ENCODE assay signal across 8 cellular contexts in genomic region chr9:74952281-74953151, GRCh38. TPM values are rescaled to one million over a fixed set of nuclear protein-coding genes. Genes with fewer than 3 reads are reported as not detected.
DNase-seq lines count a peak whose midpoint lies in the region; ATAC-seq and TF ChIP-seq lines count a peak whose summit lies in the region.

Gene C9orf40 (minus strand): TSS chr9:74952912. CDS start chr9:74952611, 301 bp downstream.

- H3K9me3 Mint-ChIP-seq in CD14-positive monocyte = peaks cover 0 to 2% (median 0%) of the 10 kb centered on the region in 7 donors

- TF ChIP-seq CTCF in CD14-positive monocyte (IDR thresholded peaks at IDR 0.05) (peak; percentile 91), colonic mucosa (IDR thresholded peaks at IDR 0.05) (peak; percentile 73), left lung (IDR thresholded peaks at IDR 0.05) (peak; percentile 84 to 89)

- peaks cover 23% of the 10 kb centered on the region for H3K4me1 Mint-ChIP-seq in CD14-positive monocyte

- intact Hi-C loops in CD14-positive monocyte (cut with micrococcal nuclease) = loop anchor here in 1 of 2 donors (10.0 kb wide), 1 partner anchor 72 kb away; the partner anchor contains the start of gene CARNMT1
- intact Hi-C loops in colonic mucosa (cut with DNase I) = loop anchor here (5.0 to 10.0 kb wide), 3 partner anchors 50 to 178 kb away; no protein-coding TSS in a partner anchor
- intact Hi-C loops in left lung (cut with DNase I) = no loop called here

- peaks cover 0 to 3% (median 2%) of the 10 kb centered on the region in 3 donors for H3K27me3 Mint-ChIP-seq in CD14-positive monocyte (ENCODE audit: low read depth in 3 of 3)

- H3K4me3 ChIP-seq in colonic mucosa = peak within 1 kb of the TSS; percentile 86
- peak within 1 kb of the TSS; percentile 86 to 91 for H3K4me3 ChIP-seq in left lung

- H3K36me3 ChIP-seq in colonic mucosa (no peaks in the 10 kb centered on the region), left lung (no peaks in the 10 kb centered on the region)

- H3K27ac ChIP-seq in colonic mucosa = peak within 1 kb of the TSS; percentile 97
- peak within 1 kb of the TSS; percentile 92 to 99 for H3K27ac ChIP-seq in left lung

- ATAC-seq in GM19351 (IDR thresholded peaks at IDR 0.05; ENCODE audit: unreplicated experiment) (peak; percentile 86), HG03520 (IDR thresholded peaks at IDR 0.05; ENCODE audit: unreplicated experiment) (peak; percentile 91), left lung (peak; percentile 99)

- H3K9ac ChIP-seq in colonic mucosa (ENCODE audit: low read depth in 2 of 2, low read length in 2 of 2) = peak within 1 kb of the TSS; percentile 94 to 95

- peak within 1 kb of the TSS; percentile 76 to 96 (median 85) for H3K27ac Mint-ChIP-seq in CD14-positive monocyte

- H3K9me3 ChIP-seq in colonic mucosa = no peaks in the 10 kb centered on the region
- no peaks in the 10 kb centered on the region for H3K9me3 ChIP-seq in left lung

- H3K27me3 ChIP-seq in colonic mucosa (no peaks in the 10 kb centered on the region), left lung (no peaks in the 10 kb centered on the region)

- H3K4me1 ChIP-seq in colonic mucosa (no peaks in the 10 kb centered on the region), left lung (peaks cover 0 to 14% of the 10 kb centered on the region in 2 donors)

- H3K36me3 Mint-ChIP-seq in CD14-positive monocyte = peaks cover 0 to 2% of the 10 kb centered on the region in 2 donors

- peak within 1 kb of the TSS; percentile 98 to 99 for H3K4me3 Mint-ChIP-seq in CD14-positive monocyte

- DNase-seq in CD14-positive monocyte (ENCODE audit: low spot score) (peak; percentile 88), NCI-H526 (lab: John Stamatoyannopoulos, UW) (peak; percentile 43 to 91), colonic mucosa (peak; percentile 93), left lung (peak; percentile 93 to 100)
- DNase-seq in activated CD4-positive, alpha-beta T cell treated with anti-CD3 and anti-CD28 coated beads for 48 hours = peak; percentile 93
- peak; percentile 88 to 90 for DNase-seq in stimulated activated CD4-positive, alpha-beta T cell treated with anti-CD3 and anti-CD28 coated beads, Interleukin-2, amount 100 ng/mL, for 48 hours

RNA-seq across cellular contexts. Expression of gene C9orf40, which starts in this region (rescaled TPM):
- 1 to 10 TPM in 1 of 2 donors, under 1 TPM in 1; 0.44 to 1.1 TPM for polyA plus RNA-seq in CD14-positive monocyte
- total RNA-seq in colonic mucosa (10 to 100 TPM; 14.4 to 21.9 TPM), left lung (1 to 10 TPM; 5.2 TPM)

Comparison
In these comparisons a context has a peak if more than half of its experiments do, and no peak if none do; other contexts are left out.
1. Peak in every context shown above with its lines: DNase-seq, ATAC-seq, H3K4me3 ChIP-seq and H3K27ac ChIP-seq.